Comparison of ENCODE assay signal across 9 cellular contexts in the genomic region with DNA sequence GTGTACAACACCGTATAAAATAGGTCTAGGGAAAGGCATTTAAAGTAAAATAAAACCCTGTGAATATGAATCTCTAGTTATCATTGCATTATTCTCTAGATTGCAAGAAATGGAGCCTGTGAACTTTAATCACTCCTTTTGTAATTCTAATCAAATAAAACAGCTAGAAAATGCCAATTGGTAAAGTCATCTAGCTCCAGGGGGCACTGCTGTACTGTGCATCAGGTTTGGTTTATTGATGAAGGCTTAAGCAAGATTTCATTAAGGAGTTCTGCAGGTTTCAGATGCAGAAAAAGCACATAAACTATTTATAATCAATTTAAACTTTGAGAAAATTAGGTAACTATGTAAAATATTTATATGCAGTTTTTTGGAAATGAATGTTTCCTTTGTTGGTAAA.
DNase-seq lines count a peak whose midpoint lies in the region; ATAC-seq, FAIRE-seq and TF ChIP-seq lines count a peak whose summit lies in the region.
"Had no signal": no experiment of that assay in that cellular context is flagged by ENCODE, and none has a peak within 500 bp of the region (broad histone marks: within the 10 kb centered on the region; RNA-seq: fewer than 3 reads in every experiment).

No MANE protein-coding gene starts in this region.

- H3K79me2 ChIP-seq in endothelial cell of umbilical vein (ENCODE audit: control insufficient read depth, insufficient read depth, low read length), result no peaks in the 10 kb centered on the region

- ATAC-seq in GM19035 (IDR thresholded peaks at IDR 0.05; ENCODE audit: unreplicated experiment) (no peak), esophagus mucosa (no peak), HG02870 (IDR thresholded peaks at IDR 0.05; ENCODE audit: unreplicated experiment) (no peak)

- H3K27ac ChIP-seq in endothelial cell of umbilical vein (ENCODE audit: insufficient read depth, low read depth, low read length), result no peak overlapping the region
- H3K27ac ChIP-seq: SJSA1 had no signal

- peak; percentile 67 for FAIRE-seq in endothelial cell of umbilical vein (lab: Jason Lieb, UNC)

- H3K9ac ChIP-seq in endothelial cell of umbilical vein (replicated peaks; ENCODE audit: extremely low read depth, insufficient read depth, low read length), result no peak overlapping the region

- H3K9me1 ChIP-seq in endothelial cell of umbilical vein (replicated peaks; ENCODE audit: control insufficient read depth, extremely low read depth, insufficient read depth, low read length), result no peaks in the 10 kb centered on the region

- no peak for TF ChIP-seq POLR2A in endothelial cell of umbilical vein (IDR thresholded peaks at IDR 0.05; ENCODE audit: low read depth, low read length)

- H3K36me3 ChIP-seq in endothelial cell of umbilical vein (ENCODE audit: control insufficient read depth in 2 of 2, extremely low read depth in 1 of 2, insufficient read depth in 2 of 2, low read length in 2 of 2), result no peaks in the 10 kb centered on the region
- H3K36me3 ChIP-seq: SJSA1 had no signal

- no peaks in the 10 kb centered on the region for H3K9me3 ChIP-seq in endothelial cell of umbilical vein (replicated peaks; ENCODE audit: control insufficient read depth, insufficient read depth, low read length)
- H3K9me3 ChIP-seq: SJSA1 had no signal

- TF ChIP-seq CTCF in endothelial cell of umbilical vein (IDR thresholded peaks at IDR 0.05; ENCODE audit: extremely low read depth in 1 of 2, insufficient read depth in 1 of 2, low read depth in 1 of 2, low read length in 2 of 2), result peak in 1 of 2 donors; percentile 24

- POLR2A ChIA-PET in endothelial cell of umbilical vein (lab: Charles Lee), result no interaction called here

- DNase-seq in NCI-H524 (lab: John Stamatoyannopoulos, UW) (peak; percentile 31 to 67), NCI-H524 treated with DMSO at 0.1 percent for 48 hours (lab: John Stamatoyannopoulos, UW) (no peak), NCI-H446 (lab: John Stamatoyannopoulos, UW) (peak; percentile 11 to 27), endothelial cell of umbilical vein (ENCODE audit: low read depth, low spot score) (peak; percentile 45), renal cortical epithelial cell (ENCODE audit: low read depth) (peak; percentile 40)

- no TSS peak for BruUV-seq in endothelial cell of umbilical vein (replicated peaks; lab: Mats Ljungman, UMichigan)

- no peak overlapping the region for H2AFZ ChIP-seq in endothelial cell of umbilical vein (ENCODE audit: low read depth, low read length)

- no peaks in the 10 kb centered on the region for H3K27me3 ChIP-seq in endothelial cell of umbilical vein (ENCODE audit: control insufficient read depth in 2 of 2, insufficient read depth in 2 of 2, low read length in 2 of 2)
- H3K27me3 ChIP-seq: SJSA1 had no signal

- CTCF ChIA-PET in endothelial cell of umbilical vein (lab: Charles Lee), result interaction anchor here (1.0 to 1.8 kb wide), 2 partner anchors 50 to 452 kb away, joined by 4 to 19 read pairs; no protein-coding TSS in a partner anchor

- H3K4me1 ChIP-seq in endothelial cell of umbilical vein (ENCODE audit: control insufficient read depth, extremely low read depth, insufficient read depth, low read length), result no peaks in the 10 kb centered on the region
- H3K4me1 ChIP-seq: SJSA1 had no signal

- intact Hi-C loops in endothelial cell of umbilical vein (cut with micrococcal nuclease), result loop anchor here (2.0 kb wide), 1 partner anchor 452 kb away; no protein-coding TSS in a partner anchor

- H3K4me3 ChIP-seq in endothelial cell of umbilical vein (replicated peaks in 1 of 3; ENCODE audit: insufficient read depth in 1 of 3, low read depth in 1 of 3, low read length in 3 of 3), result no peak overlapping the region
- H3K4me3 ChIP-seq: SJSA1 had no signal

- H3K4me2 ChIP-seq in endothelial cell of umbilical vein (ENCODE audit: insufficient read depth, low read length), result no peak overlapping the region

- dilution Hi-C loops in endothelial cell of umbilical vein (cut with MboI; ENCODE audit: extremely low pct_ligation_motif_present, low sequenced_read_pairs), result no loop called here

- no peaks in the 10 kb centered on the region for H4K20me1 ChIP-seq in endothelial cell of umbilical vein (replicated peaks; ENCODE audit: control insufficient read depth, extremely low read depth, insufficient read depth, low read length)

TF ChIP-seq in endothelial cell of umbilical vein, 7 proteins besides CTCF, POLR2A, EP300 and RAD21:
- TF ChIP-seq EZH2 (IDR thresholded peaks at IDR 0.05; ENCODE audit: borderline replicate concordance, low read depth, low read length, severe bottlenecking) (no peak), GATA2 (IDR thresholded peaks at IDR 0.05; ENCODE audit: insufficient read depth, insufficient read length, low read depth, low read length) (no peak), MYC (IDR thresholded peaks at IDR 0.05; ENCODE audit: low read depth, low read length) (no peak), POLR2AphosphoS5 (IDR thresholded peaks at IDR 0.05; ENCODE audit: insufficient read depth, low read depth, low read length) (no peak), FOS (IDR thresholded peaks at IDR 0.05; ENCODE audit: borderline replicate concordance, insufficient read depth, low read length) (no peak), JUN (IDR thresholded peaks at IDR 0.05; ENCODE audit: borderline replicate concordance, insufficient read depth, insufficient read length, low read depth) (no peak)
- TF ChIP-seq, protein P1, sequence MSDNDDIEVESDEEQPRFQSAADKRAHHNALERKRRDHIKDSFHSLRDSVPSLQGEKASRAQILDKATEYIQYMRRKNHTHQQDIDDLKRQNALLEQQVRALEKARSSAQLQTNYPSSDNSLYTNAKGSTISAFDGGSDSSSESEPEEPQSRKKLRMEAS (IDR thresholded peaks at IDR 0.05; ENCODE audit: insufficient read depth, insufficient read length), result no peak
